ENCODE assay signal across 26 cellular contexts in genomic region chr18:40878371-40878770, GRCh38.
"Had no signal": no experiment of that assay in that cellular context is flagged by ENCODE, and none has a peak within 500 bp of the region (broad histone marks: within the 10 kb centered on the region; RNA-seq: fewer than 3 reads in every experiment).

No MANE protein-coding gene starts in this region.

- H3K9me3 ChIP-seq: body of pancreas, gastrocnemius medialis, heart left ventricle, prostate gland, suprapubic skin had no signal

- H3K4me1 Mint-ChIP-seq: activated CD4-positive, alpha-beta T cell treated with anti-CD3 and anti-CD28 coated beads, Interleukin-2, amount 10 ng/mL, durations not matched to agents 24 days and 14 days; nephron progenitor cell had no signal

- H3K4me3 Mint-ChIP-seq: activated CD4-positive, alpha-beta T cell treated with anti-CD3 and anti-CD28 coated beads, Interleukin-2, amount 10 ng/mL, durations not matched to agents 24 days and 14 days; activated CD8-positive, alpha-beta T cell treated with anti-CD3 and anti-CD28 coated beads, Interleukin-2, amount 10 ng/mL, durations not matched to agents 7 days and 5 days; activated naive CD8-positive, alpha-beta T cell; activated T-cell treated with anti-CD3 and anti-CD28 coated beads, Interleukin-2, amount 50 U/mL, for 72 hours; nephron progenitor cell; T-helper 2 cell treated with Interferon-gamma antibody and Interleukin-4, amounts not matched to agents 5 μg/mL and 100 μg/mL, for 36 hours had no signal

- H3K36me3 ChIP-seq: gastrocnemius medialis, heart left ventricle, prostate gland, suprapubic skin had no signal

- H3K4me1 ChIP-seq: body of pancreas, gastrocnemius medialis, heart left ventricle, prostate gland, suprapubic skin had no signal

- ATAC-seq: activated CD8-positive, alpha-beta T cell treated with anti-CD3 and anti-CD28 coated beads, Interleukin-2, amount 10 ng/mL, durations not matched to agents 7 days and 5 days; activated T-cell treated with anti-CD3 and anti-CD28 coated beads, Interleukin-2, amount 50 U/mL, for 72 hours; body of pancreas; gastrocnemius medialis; heart left ventricle; left lobe of liver; right cardiac atrium had no signal

- H3K9me3 Mint-ChIP-seq: activated CD4-positive, alpha-beta T cell treated with anti-CD3 and anti-CD28 coated beads, Interleukin-2, amount 10 ng/mL, durations not matched to agents 24 days and 14 days; nephron progenitor cell had no signal

- H3K27ac Mint-ChIP-seq: activated CD4-positive, alpha-beta T cell treated with anti-CD3 and anti-CD28 coated beads, Interleukin-2, amount 10 ng/mL, durations not matched to agents 24 days and 14 days; activated CD8-positive, alpha-beta T cell treated with anti-CD3 and anti-CD28 coated beads, Interleukin-2, amount 10 ng/mL, durations not matched to agents 7 days and 5 days; activated naive CD8-positive, alpha-beta T cell; activated T-cell treated with anti-CD3 and anti-CD28 coated beads, Interleukin-2, amount 50 U/mL, for 72 hours; nephron progenitor cell; T-helper 2 cell treated with Interferon-gamma antibody and Interleukin-4, amounts not matched to agents 5 μg/mL and 100 μg/mL, for 36 hours had no signal

- H3K4me3 ChIP-seq: body of pancreas, gastrocnemius medialis, heart left ventricle, prostate gland, smooth muscle cell, suprapubic skin had no signal

- H3K36me3 Mint-ChIP-seq: activated naive CD8-positive, alpha-beta T cell had no signal

- DNase-seq: activated CD4-positive, alpha-beta T cell treated with anti-CD3 and anti-CD28 coated beads, Interleukin-2, amount 10 ng/mL, durations not matched to agents 24 days and 14 days; activated CD4-positive, CD25-positive, alpha-beta regulatory T cell; activated CD8-positive, alpha-beta memory T cell treated with anti-CD3 and anti-CD28 coated beads, Interleukin-2, amount 50 U/mL, for 48 hours; activated CD8-positive, alpha-beta T cell treated with anti-CD3 and anti-CD28 coated beads, Interleukin-2, amount 10 ng/mL, durations not matched to agents 7 days and 5 days; activated gamma-delta T cell treated with Interleukin-2 at 50 U/mL for 16 hours; activated T-cell treated with anti-CD3 and anti-CD28 coated beads, Interleukin-2, amount 50 U/mL, for 72 hours; amniotic stem cell; body of pancreas; cortex of kidney; effector memory CD4-positive, alpha-beta T cell; gastrocnemius medialis; heart left ventricle; mesenchymal stem cell; nephron progenitor cell; occipital lobe; right cardiac atrium; stimulated activated CD4-positive, alpha-beta T cell treated with anti-CD3 and anti-CD28 coated beads, Interleukin-4, amount 100 ng/mL, for 4 hours; stimulated activated CD8-positive, alpha-beta memory T cell treated with anti-CD3 and anti-CD28 coated beads, Interleukin-4, amount 100 ng/mL, for 48 hours; stimulated activated naive CD4-positive, alpha-beta T cell treated with Interleukin-2 at 50 U/mL for 16 hours; trophoblast cell had no signal

- H3K27me3 ChIP-seq: body of pancreas, gastrocnemius medialis, heart left ventricle, suprapubic skin had no signal

- H3K27ac ChIP-seq: body of pancreas, gastrocnemius medialis, heart left ventricle, prostate gland, suprapubic skin had no signal

- H3K27me3 Mint-ChIP-seq: activated CD4-positive, alpha-beta T cell treated with anti-CD3 and anti-CD28 coated beads, Interleukin-2, amount 10 ng/mL, durations not matched to agents 24 days and 14 days; activated naive CD8-positive, alpha-beta T cell had no signal
